In genomic region chr3:60053518-60054265, GRCh38 we compare ENCODE assay signal across 12 cellular contexts.
DNase-seq lines count a peak whose midpoint lies in the region; ATAC-seq and TF ChIP-seq lines count a peak whose summit lies in the region.
"Had no signal": no experiment of that assay in that cellular context is flagged by ENCODE, and none has a peak within 500 bp of the region (broad histone marks: within the 10 kb centered on the region; RNA-seq: fewer than 3 reads in every experiment).

No MANE protein-coding gene starts in this region.

- TF ChIP-seq EP300 in gastroesophageal sphincter (IDR thresholded peaks at IDR 0.05), result no peak

- H3K4me3 Mint-ChIP-seq in MCF 10A (ENCODE audit: unreplicated experiment), result no peak overlapping the region
- H3K4me3 Mint-ChIP-seq in activated naive CD4-positive, alpha-beta T cell treated with anti-CD3 and anti-CD28 coated beads, Interleukin-2, amount 10 ng/mL, durations not matched to agents 7 days and 5 days, result no peak overlapping the region
- H3K4me3 Mint-ChIP-seq in natural killer cell treated with Interleukin-12 subunit alpha and Interleukin-12 subunit beta and Interleukin-15 and Interleukin-18, amount 100 ng/mL, for 72 hours, result no peak overlapping the region
- H3K4me3 Mint-ChIP-seq: endodermal cell, HFFc6, nephron progenitor cell had no signal

- TF ChIP-seq CTCF in MCF 10A (IDR thresholded peaks at IDR 0.05; ENCODE audit: unreplicated experiment) (no peak), breast epithelium (IDR thresholded peaks at IDR 0.05) (no peak), gastroesophageal sphincter (IDR thresholded peaks at IDR 0.05) (no peak)

- H3K27ac Mint-ChIP-seq in MCF 10A (ENCODE audit: low read depth, unreplicated experiment), result no peak overlapping the region
- peak overlapping the region; percentile 62 for H3K27ac Mint-ChIP-seq in activated naive CD4-positive, alpha-beta T cell treated with anti-CD3 and anti-CD28 coated beads, Interleukin-2, amount 10 ng/mL, durations not matched to agents 7 days and 5 days
- H3K27ac Mint-ChIP-seq in natural killer cell treated with Interleukin-12 subunit alpha and Interleukin-12 subunit beta and Interleukin-15 and Interleukin-18, amount 100 ng/mL, for 72 hours, result no peak overlapping the region
- H3K27ac Mint-ChIP-seq: endodermal cell, HFFc6, nephron progenitor cell had no signal

- POLR2A ChIA-PET in MCF 10A (lab: Yijun Ruan, JAX), result interaction anchor here (0.6 to 0.7 kb wide), 2 partner anchors 12 to 33 kb away, joined by 3 to 4 read pairs; no protein-coding TSS in a partner anchor

- H3K36me3 Mint-ChIP-seq in MCF 10A (ENCODE audit: insufficient read depth, unreplicated experiment), result no peaks in the 10 kb centered on the region
- H3K36me3 Mint-ChIP-seq in activated naive CD4-positive, alpha-beta T cell treated with anti-CD3 and anti-CD28 coated beads, Interleukin-2, amount 10 ng/mL, durations not matched to agents 7 days and 5 days, result peaks cover 76% of the 10 kb centered on the region
- H3K36me3 Mint-ChIP-seq in natural killer cell treated with Interleukin-12 subunit alpha and Interleukin-12 subunit beta and Interleukin-15 and Interleukin-18, amount 100 ng/mL, for 72 hours, result peaks cover 3% of the 10 kb centered on the region

- no peak overlapping the region for H3K4me3 ChIP-seq in breast epithelium
- no peak overlapping the region for H3K4me3 ChIP-seq in gastroesophageal sphincter

- no peaks in the 10 kb centered on the region for H3K9me3 Mint-ChIP-seq in MCF 10A (ENCODE audit: unreplicated experiment)
- H3K9me3 Mint-ChIP-seq in activated naive CD4-positive, alpha-beta T cell treated with anti-CD3 and anti-CD28 coated beads, Interleukin-2, amount 10 ng/mL, durations not matched to agents 7 days and 5 days, result peaks cover 36% of the 10 kb centered on the region
- H3K9me3 Mint-ChIP-seq in natural killer cell treated with Interleukin-12 subunit alpha and Interleukin-12 subunit beta and Interleukin-15 and Interleukin-18, amount 100 ng/mL, for 72 hours, result no peaks in the 10 kb centered on the region

- H3K4me1 ChIP-seq in breast epithelium (no peaks in the 10 kb centered on the region), gastroesophageal sphincter (no peaks in the 10 kb centered on the region)

- TF ChIP-seq POLR2A in breast epithelium (IDR thresholded peaks at IDR 0.05) (no peak), gastroesophageal sphincter (IDR thresholded peaks at IDR 0.05) (no peak)

- no peak for ATAC-seq in HG03280 (IDR thresholded peaks at IDR 0.05; ENCODE audit: unreplicated experiment)
- ATAC-seq in natural killer cell treated with Interleukin-12 subunit alpha and Interleukin-12 subunit beta and Interleukin-15 and Interleukin-18, amount 100 ng/mL, for 72 hours, result no peak
- ATAC-seq in gastroesophageal sphincter, result no peak

- intact Hi-C loops in MCF 10A (cut with micrococcal nuclease), result no loop called here
- intact Hi-C loops in breast epithelium (cut with DNase I; ENCODE audit: low total_unique reads), result no loop called here

- H3K9me3 ChIP-seq in breast epithelium (no peaks in the 10 kb centered on the region), gastroesophageal sphincter (no peaks in the 10 kb centered on the region)

- DNase-seq in MCF 10A (ENCODE audit: unreplicated experiment), result peak; percentile 42
- no peak for DNase-seq in breast epithelium (ENCODE audit: low spot score in 2 of 2)
- peak; percentile 35 for DNase-seq in activated naive CD4-positive, alpha-beta T cell treated with anti-CD3 and anti-CD28 coated beads, Interleukin-2, amount 10 ng/mL, durations not matched to agents 7 days and 5 days
- DNase-seq in renal cortical epithelial cell (ENCODE audit: low read depth), result peak; percentile 36
- DNase-seq in natural killer cell treated with Interleukin-12 subunit alpha and Interleukin-12 subunit beta and Interleukin-15 and Interleukin-18, amount 100 ng/mL, for 72 hours (ENCODE audit: low spot score), result no peak
- DNase-seq in cerebellar nuclear complex (lab: John Stamatoyannopoulos, UW), result no peak
- DNase-seq: endodermal cell; HFFc6; nephron progenitor cell; NK-92 treated with Interleukin-12 subunit alpha and Interleukin-12 subunit beta, amount 100 ng/mL, for 24 hours had no signal

- no peaks in the 10 kb centered on the region for H3K27me3 ChIP-seq in breast epithelium
- no peaks in the 10 kb centered on the region for H3K27me3 ChIP-seq in gastroesophageal sphincter

- no TSS peak for BruUV-seq in MCF 10A (replicated peaks; lab: Mats Ljungman, UMichigan)

- H3K27me3 Mint-ChIP-seq in MCF 10A (ENCODE audit: insufficient read depth, unreplicated experiment), result no peaks in the 10 kb centered on the region
- H3K27me3 Mint-ChIP-seq in activated naive CD4-positive, alpha-beta T cell treated with anti-CD3 and anti-CD28 coated beads, Interleukin-2, amount 10 ng/mL, durations not matched to agents 7 days and 5 days, result no peaks in the 10 kb centered on the region
- peaks cover 0 to 2% of the 10 kb centered on the region in 2 donors for H3K27me3 Mint-ChIP-seq in natural killer cell treated with Interleukin-12 subunit alpha and Interleukin-12 subunit beta and Interleukin-15 and Interleukin-18, amount 100 ng/mL, for 72 hours

- peaks cover 24% of the 10 kb centered on the region for H3K4me1 Mint-ChIP-seq in MCF 10A (ENCODE audit: insufficient read depth, unreplicated experiment)
- H3K4me1 Mint-ChIP-seq in activated naive CD4-positive, alpha-beta T cell treated with anti-CD3 and anti-CD28 coated beads, Interleukin-2, amount 10 ng/mL, durations not matched to agents 7 days and 5 days, result peaks cover 93% of the 10 kb centered on the region
- H3K4me1 Mint-ChIP-seq in natural killer cell treated with Interleukin-12 subunit alpha and Interleukin-12 subunit beta and Interleukin-15 and Interleukin-18, amount 100 ng/mL, for 72 hours (ENCODE audit: low read depth in 2 of 2), result peaks cover 0 to 7% of the 10 kb centered on the region in 2 donors
- H3K4me1 Mint-ChIP-seq: endodermal cell, nephron progenitor cell had no signal

- H3K27ac ChIP-seq in breast epithelium, result no peak overlapping the region
- H3K27ac ChIP-seq in gastroesophageal sphincter, result no peak overlapping the region

- H3K36me3 ChIP-seq in breast epithelium, result no peaks in the 10 kb centered on the region
- H3K36me3 ChIP-seq in gastroesophageal sphincter, result no peaks in the 10 kb centered on the region

- CTCF ChIA-PET in MCF 10A (lab: Yijun Ruan, JAX), result no interaction called here
- CTCF ChIA-PET in activated naive CD4-positive, alpha-beta T cell treated with anti-CD3 and anti-CD28 coated beads, Interleukin-2, amount 10 ng/mL, durations not matched to agents 7 days and 5 days (lab: Charles Lee), result interaction anchor here (1.3 kb wide), 1 partner anchor 33 kb away, joined by 3 read pairs; no protein-coding TSS in a partner anchor

- 72 to 73% methylated on average over 2 to 3 of the region's 3 CpGs for WGBS in gastroesophageal sphincter (ENCODE audit: low coverage in 1 of 2), 2 donors

Comparison
In these comparisons a context has a peak if more than half of its experiments do, and no peak if none do; other contexts are left out.
1. DNase-seq: peak in MCF 10A (single experiment), activated naive CD4-positive, alpha-beta T cell treated with anti-CD3 and anti-CD28 coated beads, Interleukin-2, amount 10 ng/mL, durations not matched to agents 7 days and 5 days (single experiment) and renal cortical epithelial cell (single experiment); none in breast epithelium (0 of 2), natural killer cell treated with Interleukin-12 subunit alpha and Interleukin-12 subunit beta and Interleukin-15 and Interleukin-18, amount 100 ng/mL, for 72 hours (single experiment) and cerebellar nuclear complex (0 of 2).